Comparison of ENCODE assay signal across 34 cellular contexts in the genomic region with DNA sequence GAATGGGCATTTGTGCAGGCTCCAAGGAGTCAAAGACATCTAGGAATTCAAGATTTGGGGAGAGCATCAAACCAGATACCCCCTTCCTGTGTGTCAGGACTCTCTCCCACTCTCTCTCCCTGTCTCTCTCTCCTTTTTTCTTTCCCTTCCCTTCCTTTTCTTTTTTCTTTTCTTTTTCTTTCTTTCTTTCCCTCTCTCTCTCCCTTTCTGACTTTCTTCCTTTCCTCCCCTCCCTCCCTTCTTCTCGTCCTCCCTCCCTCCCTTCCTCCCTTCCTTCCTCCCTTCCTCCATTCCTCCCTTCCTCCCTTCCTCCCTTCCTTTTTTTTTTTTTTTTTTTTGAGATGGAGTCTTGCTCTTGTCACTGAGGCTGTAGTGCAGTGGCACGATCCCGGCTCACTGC.
"Had no signal": no experiment of that assay in that cellular context is flagged by ENCODE, and none has a peak within 500 bp of the region (broad histone marks: within the 10 kb centered on the region; RNA-seq: fewer than 3 reads in every experiment).

No MANE protein-coding gene starts in this region.

- DNase-seq: Karpas-422, Kasumi-1, MG63, MM.1S, MV-4-11, NCI-H1048, NCI-H1092, NCI-H1092 treated with DMSO at 0.1 percent for 48 hours, NCI-H1105, NCI-H1105 treated with DMSO at 0.1 percent for 48 hours, NCI-H1417, NCI-H1417 treated with DMSO at 0.1 percent for 48 hours, NCI-H1436, NCI-H1436 treated with DMSO at 0.1 percent for 48 hours, NCI-H146, NCI-H1694, NCI-H1694 treated with DMSO at 0.1 percent for 48 hours, NCI-H187, NCI-H187 treated with DMSO at 0.1 percent for 48 hours, NCI-H1930, NCI-H2029, NCI-H2029 treated with DMSO at 0.1 percent for 48 hours, NCI-H2081, NCI-H2081 treated with DMSO at 0.1 percent for 48 hours, NCI-H2107, NCI-H2171, NCI-H2171 treated with DMSO at 0.1 percent for 48 hours, NCI-H2227 treated with DMSO at 0.1 percent for 48 hours, NCI-H226, NCI-H345, NCI-H446, NCI-H446 treated with DMSO at 0.1 percent for 48 hours, NCI-H510A, NCI-H510A treated with DMSO at 0.1 percent for 48 hours had no signal

- H3K9me3 ChIP-seq: MG63 had no signal

- H3K4me3 ChIP-seq: MG63 had no signal

- H3K36me3 ChIP-seq: MG63 had no signal
